Comparison of ENCODE assay signal across 8 cellular contexts in the genomic region with DNA sequence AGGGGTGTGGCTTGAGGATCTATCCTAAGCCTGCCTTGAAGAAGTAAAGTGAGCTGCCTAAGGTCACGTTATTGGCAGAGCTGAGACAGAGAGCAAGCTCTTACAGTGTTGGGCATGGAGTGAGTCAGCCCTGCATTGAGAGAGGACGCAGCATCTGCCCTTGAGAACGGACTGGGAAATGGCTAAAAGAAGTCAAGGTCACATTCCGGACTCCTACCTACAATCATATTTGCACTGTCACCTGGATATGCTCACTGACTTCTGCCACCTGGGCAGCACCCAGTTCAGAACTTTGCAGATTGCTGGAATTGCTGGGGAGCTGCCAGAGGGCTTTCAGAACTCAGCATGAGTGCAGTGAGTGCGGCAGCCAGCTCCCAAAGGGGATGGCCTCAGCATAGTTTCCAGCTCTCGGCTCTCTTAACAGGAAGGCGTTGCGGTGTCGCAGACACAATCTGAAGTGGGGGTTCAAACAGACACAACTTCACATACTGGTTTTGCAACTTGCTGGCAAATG.
DNase-seq lines count a peak whose midpoint lies in the region; ATAC-seq and TF ChIP-seq lines count a peak whose summit lies in the region.

No MANE protein-coding gene starts in this region.

- DNase-seq in HL-60 (ENCODE audit: low read depth in 1 of 2, low spot score in 1 of 2) (peak; percentile 54 to 76), SKM-1 (lab: John Stamatoyannopoulos, UW; ENCODE audit: unreplicated experiment) (peak; percentile 53), globus pallidus (ENCODE audit: low spot score) (peak; percentile 72), posterior vena cava (ENCODE audit: low spot score) (peak; percentile 93), cortex of kidney (lab: John Stamatoyannopoulos, UW) (no peak)
- no peak for DNase-seq in CD8-positive, alpha-beta memory T cell

- no peak for TF ChIP-seq CTCF in HL-60 (IDR thresholded peaks at IDR 0.05; ENCODE audit: insufficient read depth, low read length)

- intact Hi-C loops in posterior vena cava (cut with DNase I) = no loop called here

- no peaks in the 10 kb centered on the region for H3K36me3 Mint-ChIP-seq in CD8-positive, alpha-beta memory T cell

- H3K27ac Mint-ChIP-seq in CD8-positive, alpha-beta memory T cell = peak overlapping the region in 2 of 8 donors; percentile 9 to 42

- peaks cover 14% of the 10 kb centered on the region for H3K4me1 ChIP-seq in CD8-positive, alpha-beta memory T cell (ENCODE audit: insufficient read depth, low read length)

- H3K27me3 ChIP-seq in HL-60 (ENCODE audit: insufficient read depth, poor library complexity, severe bottlenecking) = no peaks in the 10 kb centered on the region
- H3K27me3 ChIP-seq in CD8-positive, alpha-beta memory T cell (ENCODE audit: insufficient read depth, low read length, poor library complexity, severe bottlenecking) = no peaks in the 10 kb centered on the region

- POLR2A ChIA-PET in CD8-positive, alpha-beta memory T cell (lab: Charles Lee) = no interaction called here

- no peak overlapping the region for H3K4me3 Mint-ChIP-seq in CD8-positive, alpha-beta memory T cell

- no peaks in the 10 kb centered on the region for H3K36me3 ChIP-seq in CD8-positive, alpha-beta memory T cell (ENCODE audit: insufficient read depth, low read length)

- H3K27ac ChIP-seq in HL-60 (replicated peaks) = peak overlapping the region; percentile 73
- H3K27ac ChIP-seq in CD8-positive, alpha-beta memory T cell (ENCODE audit: low read depth, low read length) = no peak overlapping the region

- no peaks in the 10 kb centered on the region for H3K27me3 Mint-ChIP-seq in CD8-positive, alpha-beta memory T cell

- CTCF ChIA-PET in CD8-positive, alpha-beta memory T cell (lab: Charles Lee) = no interaction called here

- H3K9me3 Mint-ChIP-seq in CD8-positive, alpha-beta memory T cell = no peaks in the 10 kb centered on the region

- peak overlapping the region; percentile 7; the same call in 1 of the 2 replicates for H3K4me3 ChIP-seq in HL-60 (replicated peaks; ENCODE audit: insufficient read depth, low read length)
- no peak overlapping the region for H3K4me3 ChIP-seq in CD8-positive, alpha-beta memory T cell (ENCODE audit: low read length)

- peaks cover 15 to 25% (median 21%) of the 10 kb centered on the region in 3 donors for H3K4me1 Mint-ChIP-seq in CD8-positive, alpha-beta memory T cell

- ATAC-seq in GM19395 (IDR thresholded peaks at IDR 0.05; ENCODE audit: unreplicated experiment) (no peak), HG03378 (IDR thresholded peaks at IDR 0.05; ENCODE audit: unreplicated experiment) (no peak)

- no peaks in the 10 kb centered on the region for H3K9me3 ChIP-seq in CD8-positive, alpha-beta memory T cell (ENCODE audit: low read length)

Comparison
In these comparisons a context has a peak if more than half of its experiments do, and no peak if none do; other contexts are left out.
1. DNase-seq: peak in HL-60 (2 of 2), SKM-1 (single experiment), globus pallidus (single experiment) and posterior vena cava (single experiment); none in cortex of kidney (single experiment) and CD8-positive, alpha-beta memory T cell (0 of 5).